Comparison of ENCODE assay signal across 8 cellular contexts in genomic region chr19:19361075-19361594, GRCh38. TPM values are rescaled to one million over a fixed set of nuclear protein-coding genes. Genes with fewer than 3 reads are reported as not detected.
DNase-seq lines count a peak whose midpoint lies in the region; ATAC-seq and TF ChIP-seq lines count a peak whose summit lies in the region.

No MANE protein-coding gene starts in this region.

- peaks cover 6% of the 10 kb centered on the region for H3K36me3 ChIP-seq in CD8-positive, alpha-beta T cell (ENCODE audit: insufficient read depth, low read length)
- H3K36me3 ChIP-seq in Loucy (ENCODE audit: insufficient read depth, low read length) (peaks cover 9% of the 10 kb centered on the region; the same call in 1 of the 2 replicates), RWPE2 (ENCODE audit: low read depth) (peaks cover under 1% of the 10 kb centered on the region; the same call in 1 of the 2 replicates), thoracic aorta (peaks cover 10% of the 10 kb centered on the region)

- H3K27me3 Mint-ChIP-seq in CD8-positive, alpha-beta T cell (ENCODE audit: low read depth) = no peaks in the 10 kb centered on the region
- no peaks in the 10 kb centered on the region for H3K27me3 Mint-ChIP-seq in osteocyte (ENCODE audit: unreplicated experiment)

- CTCF ChIA-PET in CD8-positive, alpha-beta T cell (lab: Charles Lee) = interaction anchor here (0.7 to 9.6 kb wide), 9 partner anchors 9 to 127 kb away, joined by 3 to 202 read pairs (median 3); no protein-coding TSS in a partner anchor

- H3K36me3 Mint-ChIP-seq in CD8-positive, alpha-beta T cell = peaks cover 16% of the 10 kb centered on the region
- H3K36me3 Mint-ChIP-seq in osteocyte (ENCODE audit: unreplicated experiment) = peaks cover 12% of the 10 kb centered on the region

- H3K9ac ChIP-seq in Loucy (ENCODE audit: low read depth, low read length, poor library complexity, severe bottlenecking) = no peak overlapping the region

- no peaks in the 10 kb centered on the region for H3K9me3 ChIP-seq in CD8-positive, alpha-beta T cell (ENCODE audit: low read length)
- no peaks in the 10 kb centered on the region for H3K9me3 ChIP-seq in Loucy (ENCODE audit: insufficient read depth, low read depth, low read length)
- H3K9me3 ChIP-seq in RWPE2 (ENCODE audit: severe bottlenecking) = no peaks in the 10 kb centered on the region
- no peaks in the 10 kb centered on the region for H3K9me3 ChIP-seq in thoracic aorta

- intact Hi-C loops in CD8-positive, alpha-beta T cell (cut with DNase I, micrococcal nuclease) = loop anchor here in 1 of 2 experiments (5.0 kb wide), 1 partner anchor 169 kb away; the partner anchor contains the start of genes BORCS8 and RFXANK

- H3K9me2 ChIP-seq in Loucy (replicated peaks; ENCODE audit: low read depth, low read length) = no peaks in the 10 kb centered on the region

- H3K4me3 ChIP-seq in CD8-positive, alpha-beta T cell (ENCODE audit: low read depth, low read length) = no peak overlapping the region
- H3K4me3 ChIP-seq in Loucy (ENCODE audit: low read length, poor library complexity, severe bottlenecking) (no peak overlapping the region), RWPE2 (ENCODE audit: severe bottlenecking) (no peak overlapping the region), thoracic aorta (no peak overlapping the region)

- H3K4me3 Mint-ChIP-seq in CD8-positive, alpha-beta T cell = peak overlapping the region; percentile 36
- no peak overlapping the region for H3K4me3 Mint-ChIP-seq in osteocyte (ENCODE audit: unreplicated experiment)

- peak; percentile 72 for TF ChIP-seq CTCF in CD8-positive, alpha-beta T cell (IDR thresholded peaks at IDR 0.05)
- TF ChIP-seq CTCF in Loucy (conservative IDR thresholded peaks at IDR 0.05; ENCODE audit: low read length) = peak; percentile 71
- peak; percentile 86 for TF ChIP-seq CTCF in RWPE2 (IDR thresholded peaks at IDR 0.05; ENCODE audit: poor library complexity, severe bottlenecking)
- peak; percentile 86 for TF ChIP-seq CTCF in foreskin keratinocyte (conservative IDR thresholded peaks at IDR 0.05)
- peak; percentile 79 for TF ChIP-seq CTCF in osteocyte (IDR thresholded peaks at IDR 0.05)
- TF ChIP-seq CTCF in thoracic aorta (IDR thresholded peaks at IDR 0.05) = peak; percentile 86

- H3K27ac ChIP-seq in CD8-positive, alpha-beta T cell (ENCODE audit: low read depth, low read length) = no peak overlapping the region
- H3K27ac ChIP-seq in RWPE2 (ENCODE audit: poor library complexity, severe bottlenecking) (no peak overlapping the region), foreskin keratinocyte (no peak overlapping the region), thoracic aorta (peak overlapping the region; percentile 22 to 43)

- H3K27ac Mint-ChIP-seq in CD8-positive, alpha-beta T cell = peak overlapping the region; percentile 23
- H3K27ac Mint-ChIP-seq in osteocyte (ENCODE audit: unreplicated experiment) = peak overlapping the region; percentile 60

- H3K79me2 ChIP-seq in Loucy (ENCODE audit: insufficient read depth, low read length) = no peaks in the 10 kb centered on the region

- peak overlapping the region; percentile 58 for H3K4me2 ChIP-seq in Loucy (ENCODE audit: low read depth, low read length, poor library complexity, severe bottlenecking)

- DNase-seq in CD8-positive, alpha-beta T cell = peak; percentile 28 to 74 (median 62)
- no peak for DNase-seq in RWPE2 (ENCODE audit: low spot score)
- peak; percentile 48 for DNase-seq in activated T-helper 9 cell treated with anti-CD3 and anti-CD28 coated beads, Interleukin-2, amount 50 U/mL, for 16 hours (ENCODE audit: low read depth)
- DNase-seq in foreskin keratinocyte = peak; percentile 51 to 74
- DNase-seq in osteocyte (ENCODE audit: extremely low spot score, unreplicated experiment) = peak; percentile 92
- DNase-seq in thoracic aorta (ENCODE audit: low spot score) = peak; percentile 57

- POLR2A ChIA-PET in CD8-positive, alpha-beta T cell (lab: Charles Lee) = no interaction called here

- peaks cover 37% of the 10 kb centered on the region for H3K4me1 Mint-ChIP-seq in CD8-positive, alpha-beta T cell (ENCODE audit: low read depth)
- peaks cover 11% of the 10 kb centered on the region for H3K4me1 Mint-ChIP-seq in osteocyte (ENCODE audit: unreplicated experiment)

- H3K4me1 ChIP-seq in CD8-positive, alpha-beta T cell (ENCODE audit: insufficient read depth, low read length) = peaks cover 27% of the 10 kb centered on the region
- H3K4me1 ChIP-seq in Loucy (ENCODE audit: insufficient read depth, low read length, poor library complexity, severe bottlenecking) (peaks cover 3% of the 10 kb centered on the region), RWPE2 (ENCODE audit: insufficient read depth, poor library complexity, severe bottlenecking) (peaks cover 10% of the 10 kb centered on the region), foreskin keratinocyte (peaks cover 7% of the 10 kb centered on the region), thoracic aorta (ENCODE audit: control insufficient read depth in 1 of 2, low read depth in 2 of 2) (peaks cover 5 to 6% of the 10 kb centered on the region in 2 donors)

- H3K27me3 ChIP-seq in CD8-positive, alpha-beta T cell (ENCODE audit: insufficient read depth, low read length) = no peaks in the 10 kb centered on the region
- H3K27me3 ChIP-seq in Loucy (ENCODE audit: insufficient read depth, low read length, poor library complexity, severe bottlenecking) (no peaks in the 10 kb centered on the region), RWPE2 (ENCODE audit: insufficient read depth, poor library complexity, severe bottlenecking) (no peaks in the 10 kb centered on the region), foreskin keratinocyte (no peaks in the 10 kb centered on the region), thoracic aorta (replicated peaks; ENCODE audit: insufficient read depth) (no peaks in the 10 kb centered on the region)

- no peaks in the 10 kb centered on the region for H4K20me1 ChIP-seq in Loucy (ENCODE audit: insufficient read depth, low read length, poor library complexity, severe bottlenecking)

- ATAC-seq in CD8-positive, alpha-beta T cell = peak; percentile 64
- ATAC-seq in GM21367 (IDR thresholded peaks at IDR 0.05; ENCODE audit: unreplicated experiment) = peak; percentile 45
- peak; percentile 77 for ATAC-seq in RWPE2 (ENCODE audit: low read depth)
- peak; percentile 67 for ATAC-seq in foreskin keratinocyte
- peak; percentile 63 for ATAC-seq in thoracic aorta (ENCODE audit: insufficient number of reproducible peaks, low FRiP score, low read depth)

- H3K9me3 Mint-ChIP-seq in CD8-positive, alpha-beta T cell = no peaks in the 10 kb centered on the region
- no peaks in the 10 kb centered on the region for H3K9me3 Mint-ChIP-seq in osteocyte (ENCODE audit: unreplicated experiment)

- peak overlapping the region; percentile 69; the same call in 1 of the 2 replicates for H2AFZ ChIP-seq in Loucy (ENCODE audit: low read length)

- 0 out of 2 replicates have a peak, but pooled peaks cover 2% of the 10 kb centered on the region for H3F3A ChIP-seq in Loucy (ENCODE audit: low read depth)

RNA-seq across cellular contexts. Expression of gene MAU2, which starts 40.5 kb away (rescaled TPM):
- total RNA-seq in CD8-positive, alpha-beta T cell = 100 to 1,000 TPM; 137 to 139 TPM
- total RNA-seq in foreskin keratinocyte (15.3 TPM in 2 replicates), osteocyte (75.7 and 82.3 TPM in 2 replicates), thoracic aorta (100 to 1,000 TPM in 1 of 2 donors, 10 to 100 TPM in 1; 93.9 to 119 TPM)
- polyA plus RNA-seq in foreskin keratinocyte = 6.9 and 7.3 TPM in 2 replicates

RNA-seq across cellular contexts. Expression of gene SUGP1, which starts 40.8 kb away (rescaled TPM):
- 10 to 100 TPM; 60.9 to 68.2 TPM for total RNA-seq in CD8-positive, alpha-beta T cell
- total RNA-seq in foreskin keratinocyte = 37.4 and 37.8 TPM in 2 replicates
- 28.9 and 32.4 TPM in 2 replicates for polyA plus RNA-seq in foreskin keratinocyte
- 61.9 and 71.7 TPM in 2 replicates for total RNA-seq in osteocyte
- total RNA-seq in thoracic aorta = 10 to 100 TPM; 25.0 to 43.0 TPM

RNA-seq across cellular contexts. Expression of gene GATAD2A, which starts 44.3 kb away (rescaled TPM):
- total RNA-seq in CD8-positive, alpha-beta T cell = 100 to 1,000 TPM; 135 to 142 TPM
- 67.7 and 80.2 TPM in 2 replicates for total RNA-seq in foreskin keratinocyte
- polyA plus RNA-seq in foreskin keratinocyte = 23.9 and 25.9 TPM in 2 replicates
- 75.6 and 81.3 TPM in 2 replicates for total RNA-seq in osteocyte
- total RNA-seq in thoracic aorta = 10 to 100 TPM; 55.9 to 79.1 TPM

Comparison
In these comparisons a context has a peak if more than half of its experiments do, and no peak if none do; other contexts are left out.
1. H3K27ac ChIP-seq: peak in thoracic aorta (2 of 2); none in CD8-positive, alpha-beta T cell (single experiment), RWPE2 (single experiment) and foreskin keratinocyte (single experiment).
2. Peak in every context shown above with its lines, with median percentiles within 50 percentile points of each other: ATAC-seq and CTCF ChIP-seq.